29 cellular contexts compared by ENCODE assay signal in the genomic region with DNA sequence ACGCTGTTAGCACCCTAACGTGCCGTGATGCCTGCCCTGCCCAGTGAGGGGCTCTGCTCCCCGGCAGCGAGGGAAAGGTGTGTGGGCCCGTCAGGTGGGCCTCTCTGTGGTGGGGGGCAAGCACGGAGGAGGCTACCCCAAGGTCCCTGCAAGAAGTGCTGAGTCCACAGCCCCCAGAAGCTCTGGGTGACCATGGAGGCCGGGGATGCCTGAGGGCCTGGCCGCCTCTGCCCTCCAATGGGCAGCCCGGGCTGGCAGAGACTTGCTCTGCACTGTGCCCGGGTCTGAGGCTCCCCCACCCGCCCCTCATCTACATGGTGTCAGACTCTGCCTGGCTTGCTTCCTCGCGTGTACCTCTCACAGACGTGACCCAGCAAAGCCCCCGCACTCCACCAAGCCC.
"Had no signal": no experiment of that assay in that cellular context is flagged by ENCODE, and none has a peak within 500 bp of the region (broad histone marks: within the 10 kb centered on the region; RNA-seq: fewer than 3 reads in every experiment).

No MANE protein-coding gene starts in this region.

- DNase-seq: dermis blood vessel endothelial cell; effector memory CD4-positive, alpha-beta T cell; erythroblast; esophagus squamous epithelium; foreskin melanocyte; glutamatergic neuron; heart right ventricle; hippocampal formation; immature natural killer cell; islet precursor cell; kidney glomerular epithelial cell; mucosa of descending colon; naive B cell; spleen; stimulated activated CD8-positive, alpha-beta memory T cell treated with anti-CD3 and anti-CD28 coated beads, Interleukin-4, amount 100 ng/mL, for 48 hours; stimulated activated naive CD4-positive, alpha-beta T cell treated with Interleukin-2 at 50 U/mL for 16 hours; stomach; thyroid gland; trophoblast cell had no signal

- H3K9me3 ChIP-seq: esophagus squamous epithelium, heart right ventricle, mucosa of descending colon, prostate gland, right atrium auricular region, spleen, stomach, thyroid gland, vagina had no signal

- H3K27me3 ChIP-seq: esophagus squamous epithelium, heart right ventricle, right atrium auricular region, spleen, stomach, thyroid gland, vagina had no signal

- H3K4me3 Mint-ChIP-seq: memory B cell; mesothelial cell of epicardium; natural killer cell treated with Interleukin-12 subunit alpha and Interleukin-12 subunit beta and Interleukin-15 and Interleukin-18, amount 100 ng/mL, for 72 hours; neural crest cell had no signal

- H3K27ac ChIP-seq: coronary artery, esophagus squamous epithelium, heart right ventricle, prostate gland, right atrium auricular region, skin epidermis, spleen, stomach, thyroid gland, vagina had no signal

- H3K4me1 ChIP-seq: prostate gland had no signal

- H3K27ac Mint-ChIP-seq: memory B cell; mesothelial cell of epicardium; natural killer cell treated with Interleukin-12 subunit alpha and Interleukin-12 subunit beta and Interleukin-15 and Interleukin-18, amount 100 ng/mL, for 72 hours had no signal

- H3K9me3 Mint-ChIP-seq: immature natural killer cell; memory B cell; mesothelial cell of epicardium; naive B cell; natural killer cell treated with Interleukin-12 subunit alpha and Interleukin-12 subunit beta and Interleukin-15 and Interleukin-18, amount 100 ng/mL, for 72 hours; neural crest cell had no signal

- H3K4me3 ChIP-seq: coronary artery, esophagus squamous epithelium, heart right ventricle, lung, mucosa of descending colon, prostate gland, right atrium auricular region, skin epidermis, spleen, stomach, thyroid gland, vagina had no signal

- H3K4me1 Mint-ChIP-seq: mesothelial cell of epicardium had no signal

- H3K36me3 Mint-ChIP-seq: natural killer cell treated with Interleukin-12 subunit alpha and Interleukin-12 subunit beta and Interleukin-15 and Interleukin-18, amount 100 ng/mL, for 72 hours had no signal

- H3K36me3 ChIP-seq: prostate gland had no signal

- H3K27me3 Mint-ChIP-seq: memory B cell; naive B cell; natural killer cell treated with Interleukin-12 subunit alpha and Interleukin-12 subunit beta and Interleukin-15 and Interleukin-18, amount 100 ng/mL, for 72 hours had no signal
